ENCODE assay signal across 1 cellular context in genomic region chr9:15553528-15553898, GRCh38.
TF ChIP-seq lines count a peak whose summit lies in the region.

No MANE protein-coding gene starts in this region.

TF ChIP-seq in SK-N-SH, 30 proteins besides CTCF, POLR2A, EP300 and RAD21 (continued from another document):
- TF ChIP-seq MAX (IDR thresholded peaks at IDR 0.05; ENCODE audit: low read depth) (no peak), GABPA (IDR thresholded peaks at IDR 0.05; ENCODE audit: low read depth) (no peak), RCOR1 (IDR thresholded peaks at IDR 0.05; ENCODE audit: low read length) (no peak), PBX3 (IDR thresholded peaks at IDR 0.05) (no peak)
